Comparison of ENCODE assay signal across 8 cellular contexts in the genomic region with DNA sequence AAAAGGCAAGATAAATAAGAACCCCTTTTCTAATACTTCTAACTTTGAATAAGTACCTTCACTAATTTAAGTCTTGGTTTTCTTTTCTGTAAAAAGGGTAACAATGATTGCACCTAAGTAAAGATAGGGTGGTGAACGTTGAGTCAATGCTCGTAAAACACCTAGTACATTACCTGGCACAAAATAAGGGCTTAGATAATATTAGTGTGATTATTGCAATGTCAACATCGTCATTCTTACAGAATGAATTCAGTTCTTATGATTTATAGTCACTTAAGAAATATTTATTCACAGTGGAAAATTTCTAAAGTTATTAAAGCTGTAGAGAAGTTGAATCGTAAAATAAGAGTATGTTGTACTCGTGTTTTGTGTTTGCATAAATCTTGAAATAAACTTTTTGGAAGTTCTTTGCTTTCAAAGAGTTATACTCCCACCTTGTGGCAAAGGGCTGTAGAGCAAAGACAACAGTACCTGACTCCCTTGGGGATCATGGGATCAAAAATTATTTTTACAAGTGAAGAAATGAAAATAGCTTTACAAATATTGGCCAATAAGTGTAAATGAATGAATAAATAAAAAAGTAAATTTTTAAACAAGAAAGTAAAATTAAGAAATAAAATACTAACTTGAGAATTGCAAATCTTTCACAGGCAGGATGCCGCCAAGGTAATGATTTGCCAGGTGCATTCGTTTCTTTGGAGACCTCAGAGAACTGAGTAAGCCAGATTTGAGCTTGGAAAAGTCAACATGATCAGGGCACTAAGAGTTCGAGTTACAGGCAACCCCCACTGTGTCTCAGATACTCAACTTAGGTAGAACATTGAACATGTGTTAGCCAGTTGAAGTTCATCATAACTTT.
DNase-seq lines count a peak whose midpoint lies in the region; ATAC-seq, FAIRE-seq and TF ChIP-seq lines count a peak whose summit lies in the region.

No MANE protein-coding gene starts in this region.

- intact Hi-C loops in CD8-positive, alpha-beta T cell (cut with DNase I, micrococcal nuclease): loop anchor here (1.0 to 5.0 kb wide), 6 partner anchors 123 to 1247 kb away; no protein-coding TSS in a partner anchor
- intact Hi-C loops in PC-3 (cut with micrococcal nuclease) (loop anchor here (1.0 to 5.0 kb wide), 9 partner anchors 157 to 1247 kb away; no protein-coding TSS in a partner anchor), endothelial cell of umbilical vein (cut with micrococcal nuclease) (loop anchor here (1.0 to 10.0 kb wide), 7 partner anchors 157 to 1815 kb away; a partner anchor contains a TSS)

- H4K20me1 ChIP-seq in PC-3 (ENCODE audit: low read length) (no peaks in the 10 kb centered on the region), endothelial cell of umbilical vein (replicated peaks; ENCODE audit: control insufficient read depth, extremely low read depth, insufficient read depth, low read length) (no peaks in the 10 kb centered on the region)

- H3F3A ChIP-seq in PC-3 (ENCODE audit: low read length, unreplicated experiment): no peaks in the 10 kb centered on the region

- ATAC-seq in CD8-positive, alpha-beta T cell: no peak
- ATAC-seq in PC-3 (peak; percentile 69), HG03469 (IDR thresholded peaks at IDR 0.05; ENCODE audit: unreplicated experiment) (no peak), HG03442 (IDR thresholded peaks at IDR 0.05; ENCODE audit: unreplicated experiment) (no peak)

- POLR2A ChIA-PET in CD8-positive, alpha-beta T cell (lab: Charles Lee): no interaction called here
- POLR2A ChIA-PET in PC-3 (lab: Charles Lee; ENCODE audit: unreplicated experiment) (no interaction called here), endothelial cell of umbilical vein (lab: Charles Lee) (no interaction called here)

- H3K27me3 ChIP-seq in CD8-positive, alpha-beta T cell (ENCODE audit: insufficient read depth, low read length): no peaks in the 10 kb centered on the region
- no peaks in the 10 kb centered on the region for H3K27me3 ChIP-seq in PC-3 (ENCODE audit: low read length)
- no peaks in the 10 kb centered on the region for H3K27me3 ChIP-seq in endothelial cell of umbilical vein (ENCODE audit: control insufficient read depth in 2 of 2, insufficient read depth in 2 of 2, low read length in 2 of 2)

- no peaks in the 10 kb centered on the region for H3K36me3 Mint-ChIP-seq in CD8-positive, alpha-beta T cell
- H3K36me3 Mint-ChIP-seq in HFFc6 (ENCODE audit: low read depth): no peaks in the 10 kb centered on the region

- FAIRE-seq in endothelial cell of umbilical vein (lab: Jason Lieb, UNC): peak; percentile 63

- H3K9ac ChIP-seq in PC-3 (ENCODE audit: low read length): no peak overlapping the region
- no peak overlapping the region for H3K9ac ChIP-seq in endothelial cell of umbilical vein (replicated peaks; ENCODE audit: extremely low read depth, insufficient read depth, low read length)

- H3K9me1 ChIP-seq in endothelial cell of umbilical vein (replicated peaks; ENCODE audit: control insufficient read depth, extremely low read depth, insufficient read depth, low read length): no peaks in the 10 kb centered on the region

- dilution Hi-C loops in endothelial cell of umbilical vein (cut with MboI; ENCODE audit: extremely low pct_ligation_motif_present, low sequenced_read_pairs): no loop called here

- H3K4me2 ChIP-seq in PC-3 (ENCODE audit: low read length): peak overlapping the region; percentile 76
- no peak overlapping the region for H3K4me2 ChIP-seq in endothelial cell of umbilical vein (ENCODE audit: insufficient read depth, low read length)

- H3K4me1 Mint-ChIP-seq in CD8-positive, alpha-beta T cell (ENCODE audit: low read depth): no peaks in the 10 kb centered on the region
- no peaks in the 10 kb centered on the region for H3K4me1 Mint-ChIP-seq in HFFc6 (ENCODE audit: low read depth)

- TF ChIP-seq POLR2A in endothelial cell of umbilical vein (IDR thresholded peaks at IDR 0.05; ENCODE audit: low read depth, low read length): no peak

- peak; percentile 66 for TF ChIP-seq CTCF in CD8-positive, alpha-beta T cell (IDR thresholded peaks at IDR 0.05)
- TF ChIP-seq CTCF in HFFc6 (IDR thresholded peaks at IDR 0.05) (peak; percentile 86), PC-3 (conservative IDR thresholded peaks at IDR 0.05; ENCODE audit: low read depth, low read length) (peak; percentile 88), endothelial cell of umbilical vein (IDR thresholded peaks at IDR 0.05; ENCODE audit: extremely low read depth in 1 of 2, insufficient read depth in 1 of 2, low read depth in 1 of 2, low read length in 2 of 2) (peak; percentile 48 to 62), coronary artery (IDR thresholded peaks at IDR 0.05) (no peak)

- H3K27ac Mint-ChIP-seq in CD8-positive, alpha-beta T cell: no peak overlapping the region
- no peak overlapping the region for H3K27ac Mint-ChIP-seq in HFFc6

- peak in 1 of 7 experiments; percentile 9 for DNase-seq in CD8-positive, alpha-beta T cell
- DNase-seq in HFFc6: peak; percentile 59
- peak; percentile 76 for DNase-seq in PC-3
- DNase-seq in endothelial cell of umbilical vein (ENCODE audit: low read depth, low spot score): peak; percentile 60
- DNase-seq in renal cortical epithelial cell (ENCODE audit: low read depth): peak; percentile 54
- DNase-seq in coronary artery (ENCODE audit: low spot score): no peak

- no peaks in the 10 kb centered on the region for H3K27me3 Mint-ChIP-seq in CD8-positive, alpha-beta T cell (ENCODE audit: low read depth)
- no peaks in the 10 kb centered on the region for H3K27me3 Mint-ChIP-seq in HFFc6 (ENCODE audit: insufficient read depth)

- H3K4me3 Mint-ChIP-seq in CD8-positive, alpha-beta T cell: no peak overlapping the region
- no peak overlapping the region for H3K4me3 Mint-ChIP-seq in HFFc6

- no peak overlapping the region for H3K27ac ChIP-seq in CD8-positive, alpha-beta T cell (ENCODE audit: low read depth, low read length)
- H3K27ac ChIP-seq in PC-3 (ENCODE audit: low read length) (no peak overlapping the region), endothelial cell of umbilical vein (ENCODE audit: insufficient read depth, low read depth, low read length) (no peak overlapping the region), coronary artery (no peak overlapping the region)

- H3K79me2 ChIP-seq in PC-3 (ENCODE audit: low read length) (no peaks in the 10 kb centered on the region), endothelial cell of umbilical vein (ENCODE audit: control insufficient read depth, insufficient read depth, low read length) (no peaks in the 10 kb centered on the region)

- H2AFZ ChIP-seq in PC-3 (ENCODE audit: low read length) (peak overlapping the region; percentile 59), endothelial cell of umbilical vein (ENCODE audit: low read depth, low read length) (no peak overlapping the region)

- H3K4me3 ChIP-seq in CD8-positive, alpha-beta T cell (ENCODE audit: low read depth, low read length): no peak overlapping the region
- H3K4me3 ChIP-seq in PC-3 (ENCODE audit: low read length) (no peak overlapping the region), endothelial cell of umbilical vein (replicated peaks in 1 of 3; ENCODE audit: insufficient read depth in 1 of 3, low read depth in 1 of 3, low read length in 3 of 3) (no peak overlapping the region), coronary artery (no peak overlapping the region)

- CTCF ChIA-PET in CD8-positive, alpha-beta T cell (lab: Charles Lee): interaction anchor here (0.8 to 1.6 kb wide), 3 partner anchors 151 to 1246 kb away, joined by 3 to 5 read pairs (median 3); no protein-coding TSS in a partner anchor
- CTCF ChIA-PET in PC-3 (lab: Charles Lee): interaction anchor here (0.5 to 1.0 kb wide), 5 partner anchors 136 to 1228 kb away, joined by 3 to 4 read pairs (median 3); no protein-coding TSS in a partner anchor
- CTCF ChIA-PET in endothelial cell of umbilical vein (lab: Charles Lee): interaction anchor here (0.8 to 5.0 kb wide), 10 partner anchors 124 to 1259 kb away, joined by 3 to 42 read pairs (median 10); no protein-coding TSS in a partner anchor

- H3K9me2 ChIP-seq in PC-3 (replicated peaks; ENCODE audit: low read length): no peaks in the 10 kb centered on the region

- no peaks in the 10 kb centered on the region for H3K9me3 ChIP-seq in CD8-positive, alpha-beta T cell (ENCODE audit: low read length)
- H3K9me3 ChIP-seq in PC-3 (ENCODE audit: low read length) (no peaks in the 10 kb centered on the region), endothelial cell of umbilical vein (replicated peaks; ENCODE audit: control insufficient read depth, insufficient read depth, low read length) (no peaks in the 10 kb centered on the region)

- no TSS peak for BruUV-seq in PC-3 (replicated peaks; lab: Mats Ljungman, UMichigan)
- BruUV-seq in endothelial cell of umbilical vein (replicated peaks; lab: Mats Ljungman, UMichigan): no TSS peak

- H3K36me3 ChIP-seq in CD8-positive, alpha-beta T cell (ENCODE audit: insufficient read depth, low read length): no peaks in the 10 kb centered on the region
- H3K36me3 ChIP-seq in PC-3 (ENCODE audit: low read depth, low read length): no peaks in the 10 kb centered on the region
- H3K36me3 ChIP-seq in endothelial cell of umbilical vein (ENCODE audit: control insufficient read depth in 2 of 2, extremely low read depth in 1 of 2, insufficient read depth in 2 of 2, low read length in 2 of 2): no peaks in the 10 kb centered on the region

- H3K9me3 Mint-ChIP-seq in CD8-positive, alpha-beta T cell: no peaks in the 10 kb centered on the region
- H3K9me3 Mint-ChIP-seq in HFFc6: no peaks in the 10 kb centered on the region

- no peaks in the 10 kb centered on the region for H3K4me1 ChIP-seq in CD8-positive, alpha-beta T cell (ENCODE audit: insufficient read depth, low read length)
- H3K4me1 ChIP-seq in PC-3 (ENCODE audit: insufficient read depth, low read length): peaks cover 6% of the 10 kb centered on the region
- no peaks in the 10 kb centered on the region for H3K4me1 ChIP-seq in endothelial cell of umbilical vein (ENCODE audit: control insufficient read depth, extremely low read depth, insufficient read depth, low read length)

TF ChIP-seq in endothelial cell of umbilical vein, 7 proteins besides CTCF, POLR2A, EP300 and RAD21:
- TF ChIP-seq, protein P1, sequence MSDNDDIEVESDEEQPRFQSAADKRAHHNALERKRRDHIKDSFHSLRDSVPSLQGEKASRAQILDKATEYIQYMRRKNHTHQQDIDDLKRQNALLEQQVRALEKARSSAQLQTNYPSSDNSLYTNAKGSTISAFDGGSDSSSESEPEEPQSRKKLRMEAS (IDR thresholded peaks at IDR 0.05; ENCODE audit: insufficient read depth, insufficient read length): no peak
- TF ChIP-seq EZH2 (IDR thresholded peaks at IDR 0.05; ENCODE audit: borderline replicate concordance, low read depth, low read length, severe bottlenecking) (no peak), POLR2AphosphoS5 (IDR thresholded peaks at IDR 0.05; ENCODE audit: insufficient read depth, low read depth, low read length) (no peak), MYC (IDR thresholded peaks at IDR 0.05; ENCODE audit: low read depth, low read length) (no peak)
